Comparison of ENCODE assay signal across 17 cellular contexts in the genomic region with DNA sequence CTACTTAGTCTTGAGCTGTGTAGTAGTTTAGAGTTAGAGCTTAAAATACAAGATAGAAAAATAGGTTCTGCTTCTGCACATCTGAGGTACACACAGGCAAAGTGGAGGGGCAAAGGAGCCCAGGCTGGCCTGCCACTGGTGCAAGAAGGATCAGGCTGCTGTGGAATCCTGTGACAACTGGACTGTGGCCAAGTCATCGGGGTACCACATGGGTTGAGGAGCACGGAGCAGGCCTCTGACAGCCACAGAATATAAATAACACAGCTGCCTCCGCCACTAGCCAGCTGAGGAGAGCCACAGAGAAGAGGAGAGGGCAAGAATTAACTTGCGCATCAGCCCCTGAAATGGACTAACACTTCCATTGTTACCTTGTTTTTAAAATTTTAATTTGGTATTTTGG.
DNase-seq lines count a peak whose midpoint lies in the region; ATAC-seq and TF ChIP-seq lines count a peak whose summit lies in the region.
"Had no signal": no experiment of that assay in that cellular context is flagged by ENCODE, and none has a peak within 500 bp of the region (broad histone marks: within the 10 kb centered on the region; RNA-seq: fewer than 3 reads in every experiment).

No MANE protein-coding gene starts in this region.

- H3K27ac Mint-ChIP-seq in stimulated activated memory B cell treated with anti-CD40 and anti-IgM and Interleukin-4, amounts not matched to agents 10 μg/mL and 1 μg/mL and 100 μg/mL, for 72 hours, result peak overlapping the region; percentile 93
- no peak overlapping the region for H3K27ac Mint-ChIP-seq in osteocyte (ENCODE audit: unreplicated experiment)
- H3K27ac Mint-ChIP-seq: activated naive CD4-positive, alpha-beta T cell treated with anti-CD3 and anti-CD28 coated beads, Interleukin-2, amount 10 ng/mL, durations not matched to agents 7 days and 5 days had no signal

- peaks cover 76% of the 10 kb centered on the region for H3K4me1 Mint-ChIP-seq in stimulated activated memory B cell treated with anti-CD40 and anti-IgM and Interleukin-4, amounts not matched to agents 10 μg/mL and 1 μg/mL and 100 μg/mL, for 72 hours
- peaks cover 35% of the 10 kb centered on the region for H3K4me1 Mint-ChIP-seq in osteocyte (ENCODE audit: unreplicated experiment)
- H3K4me1 Mint-ChIP-seq: activated naive CD4-positive, alpha-beta T cell treated with anti-CD3 and anti-CD28 coated beads, Interleukin-2, amount 10 ng/mL, durations not matched to agents 7 days and 5 days had no signal

- H3K9me3 Mint-ChIP-seq in stimulated activated memory B cell treated with anti-CD40 and anti-IgM and Interleukin-4, amounts not matched to agents 10 μg/mL and 1 μg/mL and 100 μg/mL, for 72 hours, result peaks cover 3% of the 10 kb centered on the region
- peaks cover 6% of the 10 kb centered on the region for H3K9me3 Mint-ChIP-seq in osteocyte (ENCODE audit: unreplicated experiment)
- H3K9me3 Mint-ChIP-seq: activated naive CD4-positive, alpha-beta T cell treated with anti-CD3 and anti-CD28 coated beads, Interleukin-2, amount 10 ng/mL, durations not matched to agents 7 days and 5 days had no signal

- ATAC-seq in stimulated activated memory B cell treated with anti-CD40 and anti-IgM and Interleukin-4, amounts not matched to agents 10 μg/mL and 1 μg/mL and 100 μg/mL, for 72 hours, result no peak
- ATAC-seq in HG03139 (IDR thresholded peaks at IDR 0.05; ENCODE audit: unreplicated experiment), result no peak
- ATAC-seq: pancreas had no signal

- no peak for TF ChIP-seq CTCF in osteocyte (IDR thresholded peaks at IDR 0.05)

- H3K36me3 Mint-ChIP-seq in stimulated activated memory B cell treated with anti-CD40 and anti-IgM and Interleukin-4, amounts not matched to agents 10 μg/mL and 1 μg/mL and 100 μg/mL, for 72 hours, result no peaks in the 10 kb centered on the region
- H3K36me3 Mint-ChIP-seq in osteocyte (ENCODE audit: unreplicated experiment), result no peaks in the 10 kb centered on the region
- H3K36me3 Mint-ChIP-seq: activated naive CD4-positive, alpha-beta T cell treated with anti-CD3 and anti-CD28 coated beads, Interleukin-2, amount 10 ng/mL, durations not matched to agents 7 days and 5 days had no signal

- no peaks in the 10 kb centered on the region for H3K27me3 Mint-ChIP-seq in stimulated activated memory B cell treated with anti-CD40 and anti-IgM and Interleukin-4, amounts not matched to agents 10 μg/mL and 1 μg/mL and 100 μg/mL, for 72 hours
- H3K27me3 Mint-ChIP-seq in osteocyte (ENCODE audit: unreplicated experiment), result no peaks in the 10 kb centered on the region
- H3K27me3 Mint-ChIP-seq: activated naive CD4-positive, alpha-beta T cell treated with anti-CD3 and anti-CD28 coated beads, Interleukin-2, amount 10 ng/mL, durations not matched to agents 7 days and 5 days had no signal

- peak; percentile 20 for DNase-seq in DMS 273 (lab: John Stamatoyannopoulos, UW; ENCODE audit: unreplicated experiment)
- no peak for DNase-seq in DMS 273 treated with DMSO at 0.1 percent for 48 hours (lab: John Stamatoyannopoulos, UW)
- peak in 43 of 58 donors; percentile 10 to 71 (median 38) for DNase-seq in anterior cingulate cortex (lab: John Stamatoyannopoulos, UW)
- DNase-seq in hypothalamus (lab: John Stamatoyannopoulos, UW), result peak in 39 of 51 donors; percentile 4 to 76 (median 39)
- no peak for DNase-seq in activated CD4-positive, alpha-beta T cell treated with anti-CD3 and anti-CD28 coated beads for 1 hour
- DNase-seq in osteocyte (ENCODE audit: extremely low spot score, unreplicated experiment), result no peak
- DNase-seq: activated CD8-positive, alpha-beta memory T cell treated with anti-CD3 and anti-CD28 coated beads, Interleukin-2, amount 50 U/mL, for 4 hours; activated naive CD4-positive, alpha-beta T cell treated with anti-CD3 and anti-CD28 coated beads, Interleukin-2, amount 10 ng/mL, durations not matched to agents 7 days and 5 days; brain microvascular endothelial cell; effector memory CD4-positive, alpha-beta T cell; GDM1; NCI-H187 treated with DMSO at 0.1 percent for 48 hours; NCI-H526; T-helper 1 cell had no signal

- H3K4me3 Mint-ChIP-seq in stimulated activated memory B cell treated with anti-CD40 and anti-IgM and Interleukin-4, amounts not matched to agents 10 μg/mL and 1 μg/mL and 100 μg/mL, for 72 hours, result peak overlapping the region; percentile 86
- no peak overlapping the region for H3K4me3 Mint-ChIP-seq in osteocyte (ENCODE audit: unreplicated experiment)
- H3K4me3 Mint-ChIP-seq: activated naive CD4-positive, alpha-beta T cell treated with anti-CD3 and anti-CD28 coated beads, Interleukin-2, amount 10 ng/mL, durations not matched to agents 7 days and 5 days had no signal

Comparison
In these comparisons a context has a peak if more than half of its experiments do, and no peak if none do; other contexts are left out.
1. DNase-seq: peak in DMS 273 (single experiment), anterior cingulate cortex (43 of 58) and hypothalamus (39 of 51); none in DMS 273 treated with DMSO at 0.1 percent for 48 hours (single experiment), activated CD4-positive, alpha-beta T cell treated with anti-CD3 and anti-CD28 coated beads for 1 hour (single experiment) and osteocyte (single experiment).